In the genomic region with DNA sequence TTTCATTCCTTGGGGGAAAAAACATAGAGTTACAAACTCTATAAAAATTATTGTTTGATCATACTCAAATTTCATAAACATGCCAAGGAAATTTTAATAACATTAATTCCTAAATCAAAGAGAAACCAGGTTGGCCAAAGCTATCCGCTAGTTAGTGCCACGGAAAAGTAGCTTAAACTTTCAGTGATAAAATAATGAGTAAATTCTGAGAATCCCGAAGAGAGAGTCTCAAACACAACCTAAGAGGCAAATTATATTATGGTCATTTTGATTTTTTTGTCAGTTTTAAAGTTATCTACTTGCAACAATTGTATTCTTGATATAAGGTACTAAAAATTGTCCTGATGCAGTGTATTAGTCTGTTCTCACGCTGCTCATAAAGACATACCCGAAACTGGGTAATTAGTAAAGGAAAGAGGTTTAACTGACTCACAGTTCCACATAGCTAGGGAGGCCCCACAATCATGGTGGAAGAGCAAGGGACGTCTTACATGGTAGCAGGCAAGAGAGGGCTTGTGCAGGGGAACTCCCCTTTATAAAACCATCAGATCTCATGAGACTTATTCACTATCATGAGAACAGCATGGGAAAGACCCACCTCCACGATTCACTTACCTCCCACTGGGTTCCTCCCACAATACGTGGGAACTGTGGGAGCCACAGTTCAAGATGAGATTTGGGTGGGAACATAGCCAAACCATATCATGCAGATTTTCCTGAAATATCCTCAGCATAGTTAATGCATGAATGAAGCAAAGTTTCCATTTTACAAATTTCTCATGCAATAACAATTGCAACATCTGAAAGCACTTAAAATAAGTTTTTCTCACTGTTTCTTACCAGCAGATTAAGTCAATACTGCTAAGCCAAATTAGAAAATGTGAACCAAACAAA, we compare ENCODE assay signal across 13 cellular contexts.
DNase-seq lines count a peak whose midpoint lies in the region; ATAC-seq, FAIRE-seq and TF ChIP-seq lines count a peak whose summit lies in the region.
"Had no signal": no experiment of that assay in that cellular context is flagged by ENCODE, and none has a peak within 500 bp of the region (broad histone marks: within the 10 kb centered on the region; RNA-seq: fewer than 3 reads in every experiment).

No MANE protein-coding gene starts in this region.

- WGBS in GM12878 (ENCODE audit: insufficient coverage, insufficient replicate concordance, low lambda C conversion rate, missing lambda C conversion rate): 26% methylated on average over 8 of the region's 8 CpGs

- H3K79me2 ChIP-seq in GM12878 (ENCODE audit: control insufficient read depth, insufficient read depth, low read length): peaks cover 48% of the 10 kb centered on the region

- no TSS peak for BruUV-seq in GM12878 (replicated peaks; lab: Mats Ljungman, UMichigan)

- no peaks in the 10 kb centered on the region for H4K20me1 ChIP-seq in GM12878 (ENCODE audit: control insufficient read depth, insufficient read depth)

- SMC1A ChIA-PET in GM12878 (lab: Charles Lee; ENCODE audit: uncharacterized antibody, unreplicated experiment): interaction anchor here (0.6 to 3.6 kb wide), 19 partner anchors 9 to 101 kb away, joined by 3 to 17 read pairs (median 5); no protein-coding TSS in a partner anchor

- in situ Hi-C loops in GM12878 (cut with MboI): no loop called here

- TF ChIP-seq CTCF in GM12878 (IDR thresholded peaks at IDR 0.05 in 2 of 3, conservative IDR thresholded peaks at IDR 0.05 in 1 of 3; ENCODE audit: control insufficient read depth in 2 of 3, extremely low read depth in 1 of 3, insufficient read depth in 1 of 3, low read depth in 3 of 3, low read length in 3 of 3): no peak

- H3K27me3 ChIP-seq in GM12878 (replicated peaks in 1 of 2; ENCODE audit: control insufficient read depth in 2 of 2, insufficient read depth in 2 of 2, low read length in 1 of 2): no peaks in the 10 kb centered on the region

- peak; percentile 35 for ATAC-seq in HG03025 (IDR thresholded peaks at IDR 0.05; ENCODE audit: low FRiP score, unreplicated experiment)
- ATAC-seq in GM12878: peak; percentile 77
- ATAC-seq in sciatic nerve: no peak
- ATAC-seq in Right ventricle myocardium superior (ENCODE audit: poor library complexity): no peak

- peak; percentile 29 for DNase-seq in stimulated activated naive CD4-positive, alpha-beta T cell treated with Interleukin-2 at 50 U/mL for 16 hours (lab: John Stamatoyannopoulos, UW)
- no peak for DNase-seq in stimulated activated naive CD4-positive, alpha-beta T cell (lab: John Stamatoyannopoulos, UW)
- DNase-seq in GM12878 (ENCODE audit: low read depth, low spot score) (peak; percentile 93), NCI-H128 (lab: John Stamatoyannopoulos, UW; ENCODE audit: unreplicated experiment) (no peak), epidermal melanocyte (ENCODE audit: insufficient read length, low spot score) (no peak), sciatic nerve (ENCODE audit: low spot score) (no peak), Right ventricle myocardium superior (no peak)
- DNase-seq: C1 segment of cervical spinal cord, endodermal cell, NCI-H1105 had no signal

- peak; percentile 75 for FAIRE-seq in GM12878 (lab: Jason Lieb, UNC)
- FAIRE-seq: TTC549 had no signal

- TF ChIP-seq POLR2A in GM12878 (IDR thresholded peaks at IDR 0.05; ENCODE audit: low read depth, low read length): no peak

- RAD21 ChIA-PET in GM12878 (lab: Charles Lee; ENCODE audit: unreplicated experiment): interaction anchor here (0.7 to 3.8 kb wide), 13 partner anchors 13 to 215 kb away, joined by 3 to 25 read pairs (median 4); no protein-coding TSS in a partner anchor

- H3K4me2 ChIP-seq in GM12878 (ENCODE audit: control insufficient read depth, insufficient read depth): 0 out of 2 replicates have a peak overlapping the region, but pooled peaks have one; percentile 7

- intact Hi-C loops in GM12878 (cut with micrococcal nuclease; ENCODE audit: unreplicated experiment): loop anchor here (1.0 to 2.0 kb wide), 6 partner anchors 27 to 114 kb away; no protein-coding TSS in a partner anchor
- intact Hi-C loops in sciatic nerve (cut with DNase I): no loop called here
- intact Hi-C loops in Right ventricle myocardium superior (cut with DNase I): no loop called here

- H3K36me3 ChIP-seq in GM12878 (ENCODE audit: control insufficient read depth in 2 of 2, insufficient read depth in 2 of 2, low read length in 1 of 2): no peaks in the 10 kb centered on the region; a peak in 1 of 4 replicates

- peak overlapping the region; percentile 65; the same call in 1 of the 2 replicates for H3K9ac ChIP-seq in GM12878 (ENCODE audit: control insufficient read depth, insufficient read depth, low read length)

- CTCF ChIA-PET in GM12878 (lab: Yijun Ruan, JAX): interaction anchor here (0.5 to 1.6 kb wide), 4 partner anchors 10 to 235 kb away, joined by 3 to 7 read pairs (median 4); no protein-coding TSS in a partner anchor

- peak; percentile 34; the same call in 1 of the 2 replicates for TF ChIP-seq RAD21 in GM12878 (IDR thresholded peaks at IDR 0.05; ENCODE audit: insufficient read depth, low read depth, low read length)

- peak overlapping the region; percentile 99 for H3K27ac ChIP-seq in GM12878 (ENCODE audit: control insufficient read depth, insufficient read depth)

- H3K4me1 ChIP-seq in GM12878 (ENCODE audit: control insufficient read depth, insufficient read depth, low read length): peaks cover 29% of the 10 kb centered on the region

- H2AFZ ChIP-seq in GM12878 (ENCODE audit: control insufficient read depth, low read depth, low read length): peak overlapping the region; percentile 20; the same call in 1 of the 2 replicates

- H3K4me3 ChIP-seq in GM12878: no peak overlapping the region
- H3K4me3 ChIP-seq: lung had no signal

- H3K9me3 ChIP-seq in GM12878 (replicated peaks; ENCODE audit: control insufficient read depth, insufficient read depth, low read length): peaks cover 15% of the 10 kb centered on the region

- TF ChIP-seq EP300 in GM12878 (IDR thresholded peaks at IDR 0.05; ENCODE audit: borderline replicate concordance in 1 of 2, control insufficient read depth in 1 of 2, low read depth in 2 of 2, low read length in 2 of 2): 0 out of 4 replicates have a peak, but pooled peaks of 1 of the 2 experiments have one; percentile 4

- POLR2A ChIA-PET in GM12878 (lab: Charles Lee): interaction anchor here (0.7 to 2.4 kb wide), 5 partner anchors 22 to 40 kb away, joined by 3 to 7 read pairs (median 3); no protein-coding TSS in a partner anchor

TF ChIP-seq in GM12878, 131 proteins besides CTCF, POLR2A, EP300 and RAD21 (continues in another document):
- no peak for TF ChIP-seq SUPT20H (IDR thresholded peaks at IDR 0.05; ENCODE audit: borderline replicate concordance, control insufficient read depth, low read depth, low read length)
- TF ChIP-seq MAX (IDR thresholded peaks at IDR 0.05; ENCODE audit: low read depth, low read length): no peak
- TF ChIP-seq ZNF687 (IDR thresholded peaks at IDR 0.05): peak; percentile 24; the same call in 1 of the 2 replicates
- peak; percentile 87 for TF ChIP-seq BACH1 (IDR thresholded peaks at IDR 0.05; ENCODE audit: borderline replicate concordance)
- TF ChIP-seq TCF7 (IDR thresholded peaks at IDR 0.05; ENCODE audit: borderline replicate concordance): no peak
- TF ChIP-seq HDAC2 (IDR thresholded peaks at IDR 0.05): no peak
- no peak for TF ChIP-seq ZZZ3 (IDR thresholded peaks at IDR 0.05; ENCODE audit: control insufficient read depth, insufficient read length, low read depth)
- no peak for TF ChIP-seq JUND (IDR thresholded peaks at IDR 0.05; ENCODE audit: low read depth, low read length)
- no peak for TF ChIP-seq LARP7 (IDR thresholded peaks at IDR 0.05)
- peak; percentile 95 for TF ChIP-seq MLLT1 (IDR thresholded peaks at IDR 0.05)
- no peak for TF ChIP-seq HCFC1 (IDR thresholded peaks at IDR 0.05; ENCODE audit: low read length)

Comparison
In these comparisons a context has a peak if more than half of its experiments do, and no peak if none do; other contexts are left out.
1. DNase-seq: peak in stimulated activated naive CD4-positive, alpha-beta T cell treated with Interleukin-2 at 50 U/mL for 16 hours (single experiment) and GM12878 (single experiment); none in stimulated activated naive CD4-positive, alpha-beta T cell (0 of 6), NCI-H128 (single experiment), epidermal melanocyte (single experiment), sciatic nerve (single experiment) and Right ventricle myocardium superior (single experiment).
2. ATAC-seq: peak in HG03025 (single experiment) and GM12878 (single experiment); none in sciatic nerve (single experiment) and Right ventricle myocardium superior (single experiment).